In the genomic region with DNA sequence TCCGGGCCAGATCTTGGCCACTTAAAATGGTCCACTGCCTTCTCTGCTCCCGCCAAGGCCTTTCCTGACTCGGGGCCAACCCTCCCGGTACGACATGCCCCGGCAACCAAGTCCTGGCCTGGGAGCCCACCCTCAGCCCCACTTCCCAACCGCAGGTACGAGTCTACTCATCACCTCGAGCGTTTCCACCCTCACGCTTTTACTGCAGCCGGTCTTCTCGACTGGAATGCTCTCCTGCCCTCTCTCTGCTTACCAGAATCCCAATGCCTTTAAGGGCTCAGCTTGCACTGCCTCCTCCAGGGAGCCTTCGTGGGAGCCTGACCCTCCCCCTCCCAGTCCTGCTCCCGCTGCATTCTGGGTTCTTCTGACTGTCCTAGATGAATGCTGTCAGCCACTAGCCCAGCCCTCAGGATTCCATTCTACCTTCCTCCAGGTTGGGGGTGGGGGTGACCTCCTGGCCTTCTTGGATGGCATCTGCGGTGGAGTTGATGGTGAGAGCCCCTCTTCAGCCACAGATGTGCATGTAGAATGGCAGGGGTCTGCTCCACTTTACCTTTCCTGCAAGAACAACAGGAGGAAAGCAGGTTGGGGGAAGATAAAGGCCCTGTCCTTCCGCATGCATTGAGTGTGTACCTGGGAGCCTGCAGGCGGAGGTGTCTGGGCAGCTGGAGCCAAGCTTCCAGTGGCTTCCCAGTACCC, we compare ENCODE assay signal across 9 cellular contexts. TPM values are rescaled to one million over a fixed set of nuclear protein-coding genes. Genes with fewer than 3 reads are reported as not detected.
A peak's percentile ranks its signal among the peaks of the same experiment; 100 is the strongest.
DNase-seq lines count a peak whose midpoint lies in the region; ATAC-seq and TF ChIP-seq lines count a peak whose summit lies in the region.
"Had no signal": no experiment of that assay in that cellular context is flagged by ENCODE, and none has a peak within 500 bp of the region (broad histone marks: within the 10 kb centered on the region; RNA-seq: fewer than 3 reads in every experiment).

No MANE protein-coding gene starts in this region.

- in situ Hi-C loops in mammary epithelial cell (cut with MboI; ENCODE audit: low sequenced_read_pairs in 2 of 2), result no loop called here

- ATAC-seq in lung (ENCODE audit: insufficient read depth, low FRiP score) (no peak), HG03342 (IDR thresholded peaks at IDR 0.05; ENCODE audit: unreplicated experiment) (no peak)

- H3K4me1 Mint-ChIP-seq in activated naive CD4-positive, alpha-beta T cell treated with anti-CD3 and anti-CD28 coated beads, Interleukin-2, amount 10 ng/mL, durations not matched to agents 7 days and 5 days, result peaks cover 46% of the 10 kb centered on the region

- H3K36me3 ChIP-seq in mammary epithelial cell (ENCODE audit: insufficient read depth, low read length) (no peaks in the 10 kb centered on the region), lung (ENCODE audit: control insufficient read depth in 2 of 2, insufficient read depth in 2 of 2, low read length in 2 of 2) (no peaks in the 10 kb centered on the region), urinary bladder (ENCODE audit: insufficient read depth) (no peaks in the 10 kb centered on the region)

- peak overlapping the region; percentile 82 for H3K27ac Mint-ChIP-seq in activated naive CD4-positive, alpha-beta T cell treated with anti-CD3 and anti-CD28 coated beads, Interleukin-2, amount 10 ng/mL, durations not matched to agents 7 days and 5 days

- CTCF ChIA-PET in activated naive CD4-positive, alpha-beta T cell treated with anti-CD3 and anti-CD28 coated beads, Interleukin-2, amount 10 ng/mL, durations not matched to agents 7 days and 5 days (lab: Charles Lee), result interaction anchor here (1.6 kb wide), 1 partner anchor 30 kb away, joined by 4 read pairs; no protein-coding TSS in a partner anchor
- CTCF ChIA-PET in mammary epithelial cell (lab: Charles Lee; ENCODE audit: low non-redundant PET), result interaction anchor here (0.8 kb wide), 1 partner anchor 25 kb away, joined by 4 read pairs; no protein-coding TSS in a partner anchor

- no TSS peak for BruUV-seq in mammary epithelial cell (replicated peaks; lab: Mats Ljungman, UMichigan)

- TF ChIP-seq CTCF in mammary epithelial cell (conservative IDR thresholded peaks at IDR 0.05 in 1 of 2, IDR thresholded peaks at IDR 0.05 in 1 of 2; ENCODE audit: extremely low read depth in 1 of 2, insufficient read depth in 1 of 2, low read depth in 1 of 2, low read length in 2 of 2) (no peak), lung (IDR thresholded peaks at IDR 0.05; ENCODE audit: control extremely low read depth, extremely low read depth) (no peak)

- H3K27ac ChIP-seq in mammary epithelial cell (ENCODE audit: insufficient read depth, low read depth, low read length) (no peak overlapping the region), lung (ENCODE audit: low read depth in 1 of 2, low read length in 1 of 2) (peak overlapping the region; percentile 72 to 93), urinary bladder (ENCODE audit: low read depth) (peak overlapping the region; percentile 57)

- no peaks in the 10 kb centered on the region for H4K20me1 ChIP-seq in mammary epithelial cell (ENCODE audit: insufficient read depth, low read length)

- H3K27me3 ChIP-seq in mammary epithelial cell (ENCODE audit: insufficient read depth, low read length) (no peaks in the 10 kb centered on the region), lung (ENCODE audit: control insufficient read depth, insufficient read depth) (no peaks in the 10 kb centered on the region)

- WGBS in mammary epithelial cell (ENCODE audit: low coverage, missing lambda C conversion rate), result 18% methylated on average over 17 of the region's 18 CpGs
- WGBS in lung, 2 donors, result 57 to 70% methylated on average over 18 of the region's 18 CpGs
- 53% methylated on average over 18 of the region's 18 CpGs for WGBS in urinary bladder

- H3K79me2 ChIP-seq in mammary epithelial cell (ENCODE audit: insufficient read depth, low read length), result peaks cover 28% of the 10 kb centered on the region

- no peak for DNase-seq in activated naive CD4-positive, alpha-beta T cell treated with anti-CD3 and anti-CD28 coated beads, Interleukin-2, amount 10 ng/mL, durations not matched to agents 7 days and 5 days
- DNase-seq in activated naive CD4-positive, alpha-beta T cell (lab: John Stamatoyannopoulos, UW), result no peak
- DNase-seq in mammary epithelial cell (no peak), lung (ENCODE audit: low spot score) (no peak), NCI-H1105 treated with DMSO at 0.1 percent for 48 hours (lab: John Stamatoyannopoulos, UW) (no peak), NCI-H1092 (lab: John Stamatoyannopoulos, UW) (no peak)

- H3K27me3 Mint-ChIP-seq in activated naive CD4-positive, alpha-beta T cell treated with anti-CD3 and anti-CD28 coated beads, Interleukin-2, amount 10 ng/mL, durations not matched to agents 7 days and 5 days, result peaks cover 39% of the 10 kb centered on the region

- H3K4me3 Mint-ChIP-seq in activated naive CD4-positive, alpha-beta T cell treated with anti-CD3 and anti-CD28 coated beads, Interleukin-2, amount 10 ng/mL, durations not matched to agents 7 days and 5 days, result peak overlapping the region; percentile 69

- H3K9me3 Mint-ChIP-seq in activated naive CD4-positive, alpha-beta T cell treated with anti-CD3 and anti-CD28 coated beads, Interleukin-2, amount 10 ng/mL, durations not matched to agents 7 days and 5 days, result no peaks in the 10 kb centered on the region

- intact Hi-C loops in mammary epithelial cell (cut with micrococcal nuclease), result no loop called here

- H3K9me3 ChIP-seq in mammary epithelial cell (replicated peaks; ENCODE audit: insufficient read depth, low read length) (no peaks in the 10 kb centered on the region), lung (ENCODE audit: control insufficient read depth in 2 of 2, insufficient read depth in 1 of 2, low read length in 1 of 2) (no peaks in the 10 kb centered on the region)

- H3K4me1 ChIP-seq in mammary epithelial cell (ENCODE audit: insufficient read depth, low read length) (peaks cover 33% of the 10 kb centered on the region), lung (ENCODE audit: control insufficient read depth in 2 of 2, insufficient read depth in 2 of 2, low read length in 2 of 2) (peaks cover 0 to 14% of the 10 kb centered on the region in 2 donors), urinary bladder (ENCODE audit: insufficient read depth) (no peaks in the 10 kb centered on the region)

- peak overlapping the region; percentile 8 for H3K9ac ChIP-seq in mammary epithelial cell (ENCODE audit: insufficient read depth, low read length)

- dilution Hi-C loops in mammary epithelial cell (cut with HindIII; ENCODE audit: low sequenced_read_pairs), result no loop called here

- peak overlapping the region in 1 of 3 experiments; percentile 26 for H3K4me3 ChIP-seq in mammary epithelial cell (replicated peaks in 1 of 3; ENCODE audit: insufficient read depth in 1 of 3, low read depth in 2 of 3, low read length in 3 of 3)
- no peak overlapping the region for H3K4me3 ChIP-seq in lung
- no peak overlapping the region for H3K4me3 ChIP-seq in urinary bladder (ENCODE audit: low read depth, low read length)

- H3K4me2 ChIP-seq in mammary epithelial cell (ENCODE audit: insufficient read depth, low read depth, low read length), result peak overlapping the region; percentile 44

- H3K36me3 Mint-ChIP-seq in activated naive CD4-positive, alpha-beta T cell treated with anti-CD3 and anti-CD28 coated beads, Interleukin-2, amount 10 ng/mL, durations not matched to agents 7 days and 5 days, result peaks cover 14% of the 10 kb centered on the region

- peak overlapping the region; percentile 63 for H2AFZ ChIP-seq in mammary epithelial cell (ENCODE audit: low read depth, low read length)

RNA-seq across cellular contexts. Expression of a gene that starts 1.1 kb away (rescaled TPM):
- total RNA-seq in mammary epithelial cell, result 1 to 10 TPM; 6.5 to 9.6 TPM
- polyA plus RNA-seq in mammary epithelial cell, result 8.4 TPM
- polyA minus RNA-seq in mammary epithelial cell, result 22.2 TPM
- 10 to 100 TPM; 32.8 to 37.9 TPM for total RNA-seq in lung
- 10 to 100 TPM; 25.2 to 97.8 TPM for polyA plus RNA-seq in lung
- 13.7 TPM for total RNA-seq in urinary bladder
- 90.2 TPM for polyA plus RNA-seq in urinary bladder

RNA-seq across cellular contexts. Expression of a gene that starts 37.9 kb away (rescaled TPM):
- total RNA-seq in mammary epithelial cell, result not detected
- not detected for polyA plus RNA-seq in mammary epithelial cell
- polyA minus RNA-seq in mammary epithelial cell, result not detected
- total RNA-seq in lung, result under 1 TPM; 0.37 to 0.67 TPM
- polyA plus RNA-seq in lung, result under 1 TPM; 0.08 to 0.81 TPM
- 1.1 TPM for total RNA-seq in urinary bladder
- polyA plus RNA-seq in urinary bladder, result 0.03 TPM
- total RNA-seq: subcutaneous adipose tissue had no signal

RNA-seq across cellular contexts. Expression of a gene that starts 47.0 kb away (rescaled TPM):
- total RNA-seq in mammary epithelial cell (1 to 10 TPM; 5.2 to 5.7 TPM), lung (10 to 100 TPM; 14.2 to 30.4 TPM), urinary bladder (4.3 TPM)
- polyA plus RNA-seq in mammary epithelial cell (1.3 TPM), lung (1 to 10 TPM; 6.1 to 9.2 TPM), urinary bladder (3.3 TPM)
- polyA minus RNA-seq in mammary epithelial cell, result not detected

RNA-seq across cellular contexts. Expression of a gene that starts 47.0 kb away (rescaled TPM):
- total RNA-seq in mammary epithelial cell (10 to 100 TPM; 47.0 to 51.3 TPM), lung (10 to 100 TPM; 54.8 to 71.1 TPM), urinary bladder (28.2 TPM)
- polyA plus RNA-seq in mammary epithelial cell (37.7 TPM), lung (10 to 100 TPM; 28.7 to 42.3 TPM), urinary bladder (61.6 TPM)
- polyA minus RNA-seq in mammary epithelial cell, result 73.7 TPM
